Comparison of ENCODE assay signal across 1 cellular context in genomic region chr1:186286615-186287317, GRCh38.
TF ChIP-seq lines count a peak whose summit lies in the region.

No MANE protein-coding gene starts in this region.

TF ChIP-seq in GM23338, 12 proteins besides CTCF, POLR2A, EP300 and RAD21 (continued from another document):
- TF ChIP-seq ZNF462 (CRISPR knock-in tag; IDR thresholded peaks at IDR 0.05): no peak
